9 cellular contexts compared by ENCODE assay signal in the genomic region with DNA sequence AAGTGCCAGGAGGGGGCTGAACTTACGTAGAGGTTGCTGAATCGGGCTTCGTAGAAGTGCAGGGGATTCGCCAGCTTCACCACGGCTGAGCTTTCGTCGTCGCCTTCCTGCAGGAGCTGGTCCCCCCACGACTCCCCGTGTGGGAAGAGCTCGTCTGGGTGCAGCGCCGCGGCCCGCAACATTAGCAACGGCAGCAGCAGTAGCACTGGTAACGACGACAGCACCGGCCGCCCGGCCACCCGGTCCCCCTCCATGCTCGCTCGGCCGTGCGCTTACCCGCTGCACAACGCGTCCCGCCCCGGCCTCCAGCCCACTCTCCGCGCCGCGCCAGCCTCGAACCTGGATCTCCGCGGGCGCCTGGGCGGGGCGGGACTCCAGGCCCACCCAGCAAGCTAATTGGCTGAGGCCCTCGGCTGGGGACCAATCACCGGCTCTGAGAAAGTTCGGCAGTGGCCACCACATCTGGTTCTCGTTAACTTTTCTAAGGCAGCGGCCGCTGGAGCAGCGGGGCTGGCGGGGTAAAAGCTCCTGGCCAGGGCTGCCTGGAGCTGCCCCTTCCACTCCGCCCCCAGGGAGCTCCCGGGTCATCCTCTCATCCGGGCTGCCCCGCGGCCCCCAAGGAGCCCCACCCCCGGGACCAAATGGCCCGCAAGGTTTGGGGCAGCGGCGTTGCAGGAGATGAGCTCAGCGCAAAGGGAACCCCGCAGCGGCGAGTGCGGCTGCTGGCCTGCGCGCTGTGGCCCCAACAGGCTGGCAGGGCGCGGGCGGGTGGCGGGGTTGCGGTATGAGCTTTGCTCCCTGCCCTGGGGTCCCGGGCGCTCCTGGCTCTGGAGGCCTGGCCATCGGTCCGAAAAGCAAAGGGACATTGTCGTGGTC. TPM values are rescaled to one million over a fixed set of nuclear protein-coding genes. Genes with fewer than 3 reads are reported as not detected.
DNase-seq lines count a peak whose midpoint lies in the region; ATAC-seq and TF ChIP-seq lines count a peak whose summit lies in the region.
"Had no signal": no experiment of that assay in that cellular context is flagged by ENCODE, and none has a peak within 500 bp of the region (broad histone marks: within the 10 kb centered on the region; RNA-seq: fewer than 3 reads in every experiment).

A gene with protein sequence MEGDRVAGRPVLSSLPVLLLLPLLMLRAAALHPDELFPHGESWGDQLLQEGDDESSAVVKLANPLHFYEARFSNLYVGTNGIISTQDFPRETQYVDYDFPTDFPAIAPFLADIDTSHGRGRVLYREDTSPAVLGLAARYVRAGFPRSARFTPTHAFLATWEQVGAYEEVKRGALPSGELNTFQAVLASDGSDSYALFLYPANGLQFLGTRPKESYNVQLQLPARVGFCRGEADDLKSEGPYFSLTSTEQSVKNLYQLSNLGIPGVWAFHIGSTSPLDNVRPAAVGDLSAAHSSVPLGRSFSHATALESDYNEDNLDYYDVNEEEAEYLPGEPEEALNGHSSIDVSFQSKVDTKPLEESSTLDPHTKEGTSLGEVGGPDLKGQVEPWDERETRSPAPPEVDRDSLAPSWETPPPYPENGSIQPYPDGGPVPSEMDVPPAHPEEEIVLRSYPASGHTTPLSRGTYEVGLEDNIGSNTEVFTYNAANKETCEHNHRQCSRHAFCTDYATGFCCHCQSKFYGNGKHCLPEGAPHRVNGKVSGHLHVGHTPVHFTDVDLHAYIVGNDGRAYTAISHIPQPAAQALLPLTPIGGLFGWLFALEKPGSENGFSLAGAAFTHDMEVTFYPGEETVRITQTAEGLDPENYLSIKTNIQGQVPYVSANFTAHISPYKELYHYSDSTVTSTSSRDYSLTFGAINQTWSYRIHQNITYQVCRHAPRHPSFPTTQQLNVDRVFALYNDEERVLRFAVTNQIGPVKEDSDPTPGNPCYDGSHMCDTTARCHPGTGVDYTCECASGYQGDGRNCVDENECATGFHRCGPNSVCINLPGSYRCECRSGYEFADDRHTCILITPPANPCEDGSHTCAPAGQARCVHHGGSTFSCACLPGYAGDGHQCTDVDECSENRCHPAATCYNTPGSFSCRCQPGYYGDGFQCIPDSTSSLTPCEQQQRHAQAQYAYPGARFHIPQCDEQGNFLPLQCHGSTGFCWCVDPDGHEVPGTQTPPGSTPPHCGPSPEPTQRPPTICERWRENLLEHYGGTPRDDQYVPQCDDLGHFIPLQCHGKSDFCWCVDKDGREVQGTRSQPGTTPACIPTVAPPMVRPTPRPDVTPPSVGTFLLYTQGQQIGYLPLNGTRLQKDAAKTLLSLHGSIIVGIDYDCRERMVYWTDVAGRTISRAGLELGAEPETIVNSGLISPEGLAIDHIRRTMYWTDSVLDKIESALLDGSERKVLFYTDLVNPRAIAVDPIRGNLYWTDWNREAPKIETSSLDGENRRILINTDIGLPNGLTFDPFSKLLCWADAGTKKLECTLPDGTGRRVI (N-terminal part only) (minus strand): TSS at position 319 of the 876 bp plus-strand sequence. CDS start 65 bp downstream, at position 254.

- DNase-seq in DMS 273 (lab: John Stamatoyannopoulos, UW; ENCODE audit: unreplicated experiment) = peak; percentile 62
- DNase-seq in DMS 273 treated with DMSO at 0.1 percent for 48 hours (lab: John Stamatoyannopoulos, UW) = no peak
- peak; percentile 67 to 80 for DNase-seq in SJCRH30
- peak; percentile 91 for DNase-seq in astrocyte of the hippocampus (ENCODE audit: low read depth, low spot score)
- DNase-seq in hepatocyte (ENCODE audit: low spot score) = peak; percentile 90
- DNase-seq in prostate gland (ENCODE audit: low spot score) = peak; percentile 30

- H3K4me1 ChIP-seq in SJCRH30 (peaks cover 4% of the 10 kb centered on the region; the same call in 1 of the 2 replicates), hepatocyte (ENCODE audit: insufficient read depth) (peaks cover 10% of the 10 kb centered on the region), prostate gland (replicated peaks) (no peaks in the 10 kb centered on the region)

- no peaks in the 10 kb centered on the region for H4K20me1 ChIP-seq in hepatocyte (ENCODE audit: insufficient read depth, poor library complexity, severe bottlenecking)

- H3K4me3 ChIP-seq in SJCRH30 (peak within 1 kb of the TSS; percentile 61), hepatocyte (peak within 1 kb of the TSS; percentile 73), prostate gland (peak within 1 kb of the TSS; percentile 43 to 45)

- peak within 1 kb of the TSS; percentile 85 for H2AFZ ChIP-seq in hepatocyte

- H3K79me2 ChIP-seq in hepatocyte = peaks cover 12% of the 10 kb centered on the region

- H3K9me3 ChIP-seq in SJCRH30 (replicated peaks) (no peaks in the 10 kb centered on the region), hepatocyte (ENCODE audit: low read depth) (no peaks in the 10 kb centered on the region), prostate gland (no peaks in the 10 kb centered on the region)

- ATAC-seq in GM19463 (IDR thresholded peaks at IDR 0.05; ENCODE audit: unreplicated experiment) (no peak), GM21576 (IDR thresholded peaks at IDR 0.05; ENCODE audit: unreplicated experiment) (no peak)

- no peaks in the 10 kb centered on the region for H3K27me3 ChIP-seq in SJCRH30
- H3K27me3 ChIP-seq in hepatocyte = peaks cover 29% of the 10 kb centered on the region
- no peaks in the 10 kb centered on the region for H3K27me3 ChIP-seq in prostate gland (replicated peaks; ENCODE audit: insufficient read depth)

- H3K36me3 ChIP-seq in SJCRH30 (no peaks in the 10 kb centered on the region), hepatocyte (replicated peaks; ENCODE audit: insufficient read depth, low read depth) (no peaks in the 10 kb centered on the region), prostate gland (no peaks in the 10 kb centered on the region)

- intact Hi-C loops in prostate gland (cut with DNase I) = no loop called here

- TF ChIP-seq POLR2A in prostate gland (IDR thresholded peaks at IDR 0.05) = peak; percentile 26

- under 1% methylated on average over 54 of the region's 75 CpGs for WGBS in hepatocyte (ENCODE audit: low lambda C conversion rate, missing lambda C conversion rate)
- under 1% methylated on average over 60 of the region's 75 CpGs for WGBS in prostate gland

- H3K9me2 ChIP-seq in hepatocyte (replicated peaks; ENCODE audit: insufficient read depth) = no peaks in the 10 kb centered on the region

- TF ChIP-seq CTCF in hepatocyte (IDR thresholded peaks at IDR 0.05; ENCODE audit: poor library complexity) (no peak), prostate gland (IDR thresholded peaks at IDR 0.05) (peak in 1 of 4 experiments; percentile 9)

- H3K27ac ChIP-seq in SJCRH30 = no peak within 1 kb of the TSS
- H3K27ac ChIP-seq in hepatocyte = peak within 1 kb of the TSS; percentile 64
- H3K27ac ChIP-seq in prostate gland = peak within 1 kb of the TSS; percentile 56 to 59
- H3K27ac ChIP-seq: 22Rv1 had no signal

- H3K4me2 ChIP-seq in hepatocyte = peak within 1 kb of the TSS; percentile 93

RNA-seq across cellular contexts. Expression of the gene that starts here (rescaled TPM):
- total RNA-seq in SJCRH30 (2014; rRNA removed; shearing (Covaris generic)) = 0.49 TPM in 1 of 2 replicates, not detected in the other
- total RNA-seq in hepatocyte (43.1 and 52.8 TPM in 2 replicates), prostate gland (10 to 100 TPM in 1 of 2 donors, 1 to 10 TPM in 1; 6.9 to 17.2 TPM)
- polyA plus RNA-seq in hepatocyte = 60.4 and 65.7 TPM in 2 replicates

Comparison
In these comparisons a context has a peak if more than half of its experiments do, and no peak if none do; other contexts are left out.
1. Peak in DNase-seq and H3K4me3 ChIP-seq in SJCRH30; RNA of the gene not detected or under 1 TPM.